Comparison of ENCODE assay signal across 11 cellular contexts in the genomic region with DNA sequence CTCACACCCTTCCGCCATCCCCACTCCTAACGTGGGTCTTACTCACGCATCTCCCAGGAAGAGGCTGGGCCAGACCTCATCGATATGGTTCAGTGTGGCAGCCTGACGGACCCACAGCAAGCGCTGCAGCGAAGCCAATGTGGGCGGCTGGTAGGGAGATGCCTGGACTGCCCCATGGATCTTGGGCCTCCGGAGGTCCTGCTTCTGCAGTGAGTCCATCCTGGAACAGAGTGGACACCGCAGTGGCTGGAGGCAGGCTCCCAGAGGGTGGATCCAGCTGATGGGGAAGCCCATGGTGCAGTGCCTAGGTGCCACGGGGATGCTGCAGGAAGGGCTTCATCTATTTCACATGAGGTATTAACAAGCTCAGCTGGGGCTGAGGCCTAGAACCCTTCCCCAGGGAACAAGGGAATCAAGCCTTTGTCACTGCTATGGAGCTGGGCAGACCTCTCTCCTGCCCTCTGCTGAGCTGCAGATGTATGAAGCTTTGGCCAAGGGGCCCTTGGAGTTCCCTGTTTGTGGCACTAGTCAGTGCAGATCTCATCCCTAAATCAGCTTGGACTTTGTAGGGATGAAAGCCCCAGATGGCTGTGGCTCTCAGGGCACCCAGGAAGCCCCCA. TPM values are rescaled to one million over a fixed set of nuclear protein-coding genes. Genes with fewer than 3 reads are reported as not detected.
DNase-seq lines count a peak whose midpoint lies in the region; TF ChIP-seq lines count a peak whose summit lies in the region.
"Had no signal": no experiment of that assay in that cellular context is flagged by ENCODE, and none has a peak within 500 bp of the region (broad histone marks: within the 10 kb centered on the region; RNA-seq: fewer than 3 reads in every experiment).

No MANE protein-coding gene starts in this region.

- no peak overlapping the region for H3K27ac Mint-ChIP-seq in immature natural killer cell

- H3K27me3 ChIP-seq in MG63: no peaks in the 10 kb centered on the region

- H3K36me3 ChIP-seq in MG63: no peaks in the 10 kb centered on the region
- H3K36me3 ChIP-seq: prostate gland had no signal

- H3K9me3 ChIP-seq in MG63: no peaks in the 10 kb centered on the region
- H3K9me3 ChIP-seq: prostate gland had no signal

- peaks cover 0 to 6% (median 4%) of the 10 kb centered on the region in 3 donors for H3K27me3 Mint-ChIP-seq in immature natural killer cell (ENCODE audit: low read depth in 3 of 3)

- H3K4me1 Mint-ChIP-seq in immature natural killer cell: no peaks in the 10 kb centered on the region

- no peak overlapping the region for H3K4me3 ChIP-seq in MG63
- H3K4me3 ChIP-seq: prostate gland had no signal

- TF ChIP-seq CTCF in VCaP (conservative IDR thresholded peaks at IDR 0.05): peak; percentile 58

- H3K9me3 Mint-ChIP-seq in immature natural killer cell: no peaks in the 10 kb centered on the region

- no peak overlapping the region for H3K27ac ChIP-seq in VCaP
- H3K27ac ChIP-seq: KMS-11, prostate gland had no signal

- peak; percentile 65 for DNase-seq in D341Med (ENCODE audit: low spot score)
- DNase-seq in HCEC 1CT: peak; percentile 36
- peak; percentile 15 for DNase-seq in iris pigment epithelial cell (ENCODE audit: low read depth)
- DNase-seq in MG63: no peak
- DNase-seq in hippocampal formation (lab: John Stamatoyannopoulos, UW): no peak
- no peak for DNase-seq in immature natural killer cell
- no peak for DNase-seq in NOMO-1 (lab: John Stamatoyannopoulos, UW; ENCODE audit: unreplicated experiment in 2 of 2)
- DNase-seq: activated effector memory CD4-positive, alpha-beta T cell treated with anti-CD3 and anti-CD28 coated beads, Interleukin-2, amount 50 U/mL, for 16 hours had no signal

- H3K36me3 Mint-ChIP-seq in immature natural killer cell: no peaks in the 10 kb centered on the region

- H3K4me3 Mint-ChIP-seq in immature natural killer cell: no peak overlapping the region

RNA-seq across cellular contexts. Expression of a gene that starts 13.7 kb away (rescaled TPM):
- total RNA-seq in MG63 (2014; rRNA removed; shearing (Covaris generic); ENCODE audit: low replicate concordance): 6.9 and 15.0 TPM in 2 replicates
- polyA plus RNA-seq in immature natural killer cell: 10 to 100 TPM in 1 of 3 donors, 1 to 10 TPM in 2; 5.2 to 12.6 (median 9.8) TPM

Comparison
In these comparisons a context has a peak if more than half of its experiments do, and no peak if none do; other contexts are left out.
1. DNase-seq: peak in D341Med (single experiment), HCEC 1CT (single experiment) and iris pigment epithelial cell (single experiment); none in MG63 (single experiment), hippocampal formation (0 of 2), immature natural killer cell (0 of 3) and NOMO-1 (0 of 2).